Comparison of ENCODE assay signal across 1 cellular context in the genomic region with DNA sequence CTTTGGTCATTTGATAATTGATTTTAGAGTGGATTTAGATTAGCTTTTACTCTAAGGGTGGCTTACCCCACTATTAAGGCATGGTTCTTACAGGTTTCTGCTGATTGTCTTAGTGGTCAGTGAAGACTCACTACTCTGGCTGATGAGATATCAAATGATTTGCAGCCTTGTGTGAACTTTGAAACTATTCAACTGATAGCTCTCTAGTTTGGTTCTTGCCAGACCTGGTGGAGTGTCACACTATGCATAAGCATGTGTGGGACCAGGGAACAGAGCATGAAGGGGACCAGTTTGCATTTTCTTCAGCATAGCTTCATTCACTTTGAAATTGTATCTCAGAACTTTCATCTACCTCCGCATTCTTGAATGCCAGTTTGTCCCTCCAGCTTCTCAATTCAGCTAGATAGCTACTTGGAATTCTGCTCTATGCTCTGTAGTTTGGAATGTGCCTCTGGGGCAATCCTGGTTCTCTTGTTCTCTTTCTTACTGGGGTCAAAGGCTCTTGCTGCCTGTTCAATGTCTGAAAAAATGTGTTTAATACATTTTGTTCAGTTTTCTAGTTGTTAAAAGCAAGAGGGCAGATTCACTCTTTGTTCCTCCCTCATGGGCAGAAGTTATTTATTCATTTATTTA.
TF ChIP-seq lines count a peak whose summit lies in the region.

No MANE protein-coding gene starts in this region.

TF ChIP-seq in GM23338, 12 proteins besides CTCF, POLR2A, EP300 and RAD21:
- TF ChIP-seq, protein P1, sequence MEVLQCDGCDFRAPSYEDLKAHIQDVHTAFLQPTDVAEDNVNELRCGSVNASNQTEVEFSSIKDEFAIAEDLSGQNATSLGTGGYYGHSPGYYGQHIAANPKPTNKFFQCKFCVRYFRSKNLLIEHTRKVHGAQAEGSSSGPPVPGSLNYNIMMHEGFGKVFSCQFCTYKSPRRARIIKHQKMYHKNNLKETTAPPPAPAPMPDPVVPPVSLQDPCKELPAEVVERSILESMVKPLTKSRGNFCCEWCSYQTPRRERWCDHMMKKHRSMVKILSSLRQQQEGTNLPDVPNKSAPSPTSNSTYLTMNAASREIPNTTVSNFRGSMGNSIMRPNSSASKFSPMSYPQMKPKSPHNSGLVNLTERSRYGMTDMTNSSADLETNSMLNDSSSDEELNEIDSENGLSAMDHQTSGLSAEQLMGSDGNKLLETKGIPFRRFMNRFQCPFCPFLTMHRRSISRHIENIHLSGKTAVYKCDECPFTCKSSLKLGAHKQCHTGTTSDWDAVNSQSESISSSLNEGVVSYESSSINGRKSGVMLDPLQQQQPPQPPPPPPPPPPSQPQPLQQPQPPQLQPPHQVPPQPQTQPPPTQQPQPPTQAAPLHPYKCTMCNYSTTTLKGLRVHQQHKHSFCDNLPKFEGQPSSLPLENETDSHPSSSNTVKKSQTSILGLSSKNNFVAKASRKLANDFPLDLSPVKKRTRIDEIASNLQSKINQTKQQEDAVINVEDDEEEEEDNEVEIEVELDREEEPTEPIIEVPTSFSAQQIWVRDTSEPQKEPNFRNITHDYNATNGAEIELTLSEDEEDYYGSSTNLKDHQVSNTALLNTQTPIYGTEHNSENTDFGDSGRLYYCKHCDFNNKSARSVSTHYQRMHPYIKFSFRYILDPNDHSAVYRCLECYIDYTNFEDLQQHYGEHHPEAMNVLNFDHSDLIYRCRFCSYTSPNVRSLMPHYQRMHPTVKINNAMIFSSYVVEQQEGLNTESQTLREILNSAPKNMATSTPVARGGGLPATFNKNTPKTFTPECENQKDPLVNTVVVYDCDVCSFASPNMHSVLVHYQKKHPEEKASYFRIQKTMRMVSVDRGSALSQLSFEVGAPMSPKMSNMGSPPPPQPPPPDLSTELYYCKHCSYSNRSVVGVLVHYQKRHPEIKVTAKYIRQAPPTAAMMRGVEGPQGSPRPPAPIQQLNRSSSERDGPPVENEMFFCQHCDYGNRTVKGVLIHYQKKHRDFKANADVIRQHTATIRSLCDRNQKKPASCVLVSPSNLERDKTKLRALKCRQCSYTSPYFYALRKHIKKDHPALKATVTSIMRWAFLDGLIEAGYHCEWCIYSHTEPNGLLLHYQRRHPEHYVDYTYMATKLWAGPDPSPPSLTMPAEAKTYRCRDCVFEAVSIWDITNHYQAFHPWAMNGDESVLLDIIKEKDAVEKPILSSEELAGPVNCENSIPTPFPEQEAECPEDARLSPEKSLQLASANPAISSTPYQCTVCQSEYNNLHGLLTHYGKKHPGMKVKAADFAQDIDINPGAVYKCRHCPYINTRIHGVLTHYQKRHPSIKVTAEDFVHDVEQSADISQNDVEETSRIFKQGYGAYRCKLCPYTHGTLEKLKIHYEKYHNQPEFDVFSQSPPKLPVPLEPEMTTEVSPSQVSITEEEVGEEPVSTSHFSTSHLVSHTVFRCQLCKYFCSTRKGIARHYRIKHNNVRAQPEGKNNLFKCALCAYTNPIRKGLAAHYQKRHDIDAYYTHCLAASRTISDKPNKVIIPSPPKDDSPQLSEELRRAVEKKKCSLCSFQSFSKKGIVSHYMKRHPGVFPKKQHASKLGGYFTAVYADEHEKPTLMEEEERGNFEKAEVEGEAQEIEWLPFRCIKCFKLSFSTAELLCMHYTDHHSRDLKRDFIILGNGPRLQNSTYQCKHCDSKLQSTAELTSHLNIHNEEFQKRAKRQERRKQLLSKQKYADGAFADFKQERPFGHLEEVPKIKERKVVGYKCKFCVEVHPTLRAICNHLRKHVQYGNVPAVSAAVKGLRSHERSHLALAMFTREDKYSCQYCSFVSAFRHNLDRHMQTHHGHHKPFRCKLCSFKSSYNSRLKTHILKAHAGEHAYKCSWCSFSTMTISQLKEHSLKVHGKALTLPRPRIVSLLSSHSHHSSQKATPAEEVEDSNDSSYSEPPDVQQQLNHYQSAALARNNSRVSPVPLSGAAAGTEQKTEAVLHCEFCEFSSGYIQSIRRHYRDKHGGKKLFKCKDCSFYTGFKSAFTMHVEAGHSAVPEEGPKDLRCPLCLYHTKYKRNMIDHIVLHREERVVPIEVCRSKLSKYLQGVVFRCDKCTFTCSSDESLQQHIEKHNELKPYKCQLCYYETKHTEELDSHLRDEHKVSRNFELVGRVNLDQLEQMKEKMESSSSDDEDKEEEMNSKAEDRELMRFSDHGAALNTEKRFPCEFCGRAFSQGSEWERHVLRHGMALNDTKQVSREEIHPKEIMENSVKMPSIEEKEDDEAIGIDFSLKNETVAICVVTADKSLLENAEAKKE (CRISPR knock-in tag; IDR thresholded peaks at IDR 0.05): no peak
- TF ChIP-seq ZNF114 (CRISPR knock-in tag; IDR thresholded peaks at IDR 0.05): no peak
- no peak for TF ChIP-seq POLR2AphosphoS5 (IDR thresholded peaks at IDR 0.05; ENCODE audit: low read depth)
- no peak for TF ChIP-seq EZH2 (IDR thresholded peaks at IDR 0.05; ENCODE audit: low read depth, unreplicated experiment)
- TF ChIP-seq, protein P2, sequence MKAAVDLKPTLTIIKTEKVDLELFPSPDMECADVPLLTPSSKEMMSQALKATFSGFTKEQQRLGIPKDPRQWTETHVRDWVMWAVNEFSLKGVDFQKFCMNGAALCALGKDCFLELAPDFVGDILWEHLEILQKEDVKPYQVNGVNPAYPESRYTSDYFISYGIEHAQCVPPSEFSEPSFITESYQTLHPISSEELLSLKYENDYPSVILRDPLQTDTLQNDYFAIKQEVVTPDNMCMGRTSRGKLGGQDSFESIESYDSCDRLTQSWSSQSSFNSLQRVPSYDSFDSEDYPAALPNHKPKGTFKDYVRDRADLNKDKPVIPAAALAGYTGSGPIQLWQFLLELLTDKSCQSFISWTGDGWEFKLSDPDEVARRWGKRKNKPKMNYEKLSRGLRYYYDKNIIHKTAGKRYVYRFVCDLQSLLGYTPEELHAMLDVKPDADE (IDR thresholded peaks at IDR 0.05): no peak
- TF ChIP-seq STAT1 (IDR thresholded peaks at IDR 0.05; ENCODE audit: unreplicated experiment): no peak
- no peak for TF ChIP-seq ZNF331 (CRISPR knock-in tag; IDR thresholded peaks at IDR 0.05; ENCODE audit: low read depth)
- TF ChIP-seq CREB1 (CRISPR knock-in tag; IDR thresholded peaks at IDR 0.05; ENCODE audit: low read depth): no peak
- TF ChIP-seq, protein P3, sequence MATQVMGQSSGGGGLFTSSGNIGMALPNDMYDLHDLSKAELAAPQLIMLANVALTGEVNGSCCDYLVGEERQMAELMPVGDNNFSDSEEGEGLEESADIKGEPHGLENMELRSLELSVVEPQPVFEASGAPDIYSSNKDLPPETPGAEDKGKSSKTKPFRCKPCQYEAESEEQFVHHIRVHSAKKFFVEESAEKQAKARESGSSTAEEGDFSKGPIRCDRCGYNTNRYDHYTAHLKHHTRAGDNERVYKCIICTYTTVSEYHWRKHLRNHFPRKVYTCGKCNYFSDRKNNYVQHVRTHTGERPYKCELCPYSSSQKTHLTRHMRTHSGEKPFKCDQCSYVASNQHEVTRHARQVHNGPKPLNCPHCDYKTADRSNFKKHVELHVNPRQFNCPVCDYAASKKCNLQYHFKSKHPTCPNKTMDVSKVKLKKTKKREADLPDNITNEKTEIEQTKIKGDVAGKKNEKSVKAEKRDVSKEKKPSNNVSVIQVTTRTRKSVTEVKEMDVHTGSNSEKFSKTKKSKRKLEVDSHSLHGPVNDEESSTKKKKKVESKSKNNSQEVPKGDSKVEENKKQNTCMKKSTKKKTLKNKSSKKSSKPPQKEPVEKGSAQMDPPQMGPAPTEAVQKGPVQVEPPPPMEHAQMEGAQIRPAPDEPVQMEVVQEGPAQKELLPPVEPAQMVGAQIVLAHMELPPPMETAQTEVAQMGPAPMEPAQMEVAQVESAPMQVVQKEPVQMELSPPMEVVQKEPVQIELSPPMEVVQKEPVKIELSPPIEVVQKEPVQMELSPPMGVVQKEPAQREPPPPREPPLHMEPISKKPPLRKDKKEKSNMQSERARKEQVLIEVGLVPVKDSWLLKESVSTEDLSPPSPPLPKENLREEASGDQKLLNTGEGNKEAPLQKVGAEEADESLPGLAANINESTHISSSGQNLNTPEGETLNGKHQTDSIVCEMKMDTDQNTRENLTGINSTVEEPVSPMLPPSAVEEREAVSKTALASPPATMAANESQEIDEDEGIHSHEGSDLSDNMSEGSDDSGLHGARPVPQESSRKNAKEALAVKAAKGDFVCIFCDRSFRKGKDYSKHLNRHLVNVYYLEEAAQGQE (IDR thresholded peaks at IDR 0.05; ENCODE audit: unreplicated experiment): no peak
- no peak for TF ChIP-seq NANOG (IDR thresholded peaks at IDR 0.05; ENCODE audit: borderline replicate concordance)
- no peak for TF ChIP-seq EZH2phosphoT487 (IDR thresholded peaks at IDR 0.05; ENCODE audit: unreplicated experiment)
- no peak for TF ChIP-seq JUNB (IDR thresholded peaks at IDR 0.05; ENCODE audit: unreplicated experiment)
